Comparison of ENCODE assay signal across 8 cellular contexts in the genomic region with DNA sequence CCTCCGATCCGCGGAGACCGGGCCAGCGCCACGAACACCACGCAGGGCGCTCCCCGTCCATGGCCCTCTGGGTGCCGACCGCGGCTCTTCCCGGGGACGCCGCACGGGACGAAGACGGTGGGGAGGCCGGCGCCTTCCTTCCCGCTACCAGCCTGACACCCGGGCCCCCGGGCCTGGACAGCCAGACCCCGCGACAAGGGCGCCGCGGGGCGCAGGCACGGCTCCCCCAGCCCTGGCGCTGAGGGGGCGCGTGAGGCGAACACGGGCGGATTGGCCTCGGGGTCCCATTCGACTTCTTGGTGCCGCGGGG. TPM values are rescaled to one million over a fixed set of nuclear protein-coding genes. Genes with fewer than 3 reads are reported as not detected.
DNase-seq lines count a peak whose midpoint lies in the region; ATAC-seq lines count a peak whose summit lies in the region.

No MANE protein-coding gene starts in this region.

- H3K27me3 Mint-ChIP-seq in activated CD4-positive, alpha-beta memory T cell treated with anti-CD3 and anti-CD28 coated beads for 36 hours: no peaks in the 10 kb centered on the region

- H3K4me3 ChIP-seq in H7 (ENCODE audit: insufficient read depth, low read depth, low read length): peak overlapping the region; percentile 76
- peak overlapping the region; percentile 80 to 99 (median 91) for H3K4me3 ChIP-seq in skin epidermis

- H3K36me3 ChIP-seq in H7 (replicated peaks; ENCODE audit: control insufficient read depth, insufficient read depth, low read length): peaks cover 17% of the 10 kb centered on the region

- peaks cover 26% of the 10 kb centered on the region for H3K36me3 Mint-ChIP-seq in activated CD4-positive, alpha-beta memory T cell treated with anti-CD3 and anti-CD28 coated beads for 36 hours

- DNase-seq in H7: peak; percentile 83
- DNase-seq in activated CD4-positive, alpha-beta memory T cell treated with anti-CD3 and anti-CD28 coated beads for 36 hours: no peak
- DNase-seq in left ventricle myocardium superior: no peak
- DNase-seq in NCI-H1694 treated with DMSO at 0.1 percent for 48 hours (lab: John Stamatoyannopoulos, UW): no peak
- DNase-seq in NCI-H1092 (lab: John Stamatoyannopoulos, UW): no peak
- no peak for DNase-seq in GM19240 (ENCODE audit: insufficient read length, low spot score)
- no peak for DNase-seq in putamen (ENCODE audit: low spot score)

- peak overlapping the region; percentile 92 for H3K4me3 Mint-ChIP-seq in activated CD4-positive, alpha-beta memory T cell treated with anti-CD3 and anti-CD28 coated beads for 36 hours

- H3K27ac Mint-ChIP-seq in activated CD4-positive, alpha-beta memory T cell treated with anti-CD3 and anti-CD28 coated beads for 36 hours: no peak overlapping the region

- peak overlapping the region in 6 of 21 experiments; percentile 13 to 78 (median 38) for H3K27ac ChIP-seq in skin epidermis

- intact Hi-C loops in activated CD4-positive, alpha-beta memory T cell treated with anti-CD3 and anti-CD28 coated beads for 36 hours (cut with micrococcal nuclease): loop anchor here (10.0 kb wide), 1 partner anchor 105 kb away; no protein-coding TSS in a partner anchor
- intact Hi-C loops in left ventricle myocardium superior (cut with micrococcal nuclease): no loop called here

- H3K9me3 Mint-ChIP-seq in activated CD4-positive, alpha-beta memory T cell treated with anti-CD3 and anti-CD28 coated beads for 36 hours: no peaks in the 10 kb centered on the region

- peaks cover 16% of the 10 kb centered on the region for H3K4me1 Mint-ChIP-seq in activated CD4-positive, alpha-beta memory T cell treated with anti-CD3 and anti-CD28 coated beads for 36 hours (ENCODE audit: low read depth)

- POLR2A ChIA-PET in activated CD4-positive, alpha-beta memory T cell treated with anti-CD3 and anti-CD28 coated beads for 36 hours (lab: Charles Lee): interaction anchor here (1.1 kb wide), 1 partner anchor 54 kb away, joined by 5 read pairs; no protein-coding TSS in a partner anchor

- peak; percentile 15 for ATAC-seq in left ventricle myocardium superior

- CTCF ChIA-PET in activated CD4-positive, alpha-beta memory T cell treated with anti-CD3 and anti-CD28 coated beads for 36 hours (lab: Charles Lee): interaction anchor here (1.0 to 1.4 kb wide), 2 partner anchors 25 to 33 kb away, joined by 3 to 4 read pairs; no protein-coding TSS in a partner anchor

- peaks cover 18% of the 10 kb centered on the region for H3K27me3 ChIP-seq in H7 (ENCODE audit: control insufficient read depth, insufficient read depth, low read length)

RNA-seq across cellular contexts. Expression of gene NOC2L, which starts 0.6 kb away (rescaled TPM):
- total RNA-seq in H7 (2014; rRNA removed; shearing (Covaris generic)): 239 and 287 TPM in 2 replicates
- 100 to 1,000 TPM; 111 to 117 TPM for total RNA-seq in activated CD4-positive, alpha-beta memory T cell treated with anti-CD3 and anti-CD28 coated beads for 36 hours
- 46.8 TPM for total RNA-seq in left ventricle myocardium superior

RNA-seq across cellular contexts. Expression of gene KLHL17, which starts 0.7 kb away (rescaled TPM):
- 50.8 and 87.8 TPM in 2 replicates for total RNA-seq in H7 (2014; rRNA removed; shearing (Covaris generic))
- 10 to 100 TPM; 25.8 to 30.6 TPM for total RNA-seq in activated CD4-positive, alpha-beta memory T cell treated with anti-CD3 and anti-CD28 coated beads for 36 hours
- total RNA-seq in left ventricle myocardium superior: 6.6 TPM

RNA-seq across cellular contexts. Expression of gene PLEKHN1, which starts 6.6 kb away (rescaled TPM):
- 1.6 and 2.0 TPM in 2 replicates for total RNA-seq in H7 (2014; rRNA removed; shearing (Covaris generic))
- total RNA-seq in activated CD4-positive, alpha-beta memory T cell treated with anti-CD3 and anti-CD28 coated beads for 36 hours: 1 to 10 TPM; 5.8 to 6.0 TPM
- total RNA-seq in left ventricle myocardium superior: not detected

RNA-seq across cellular contexts. Expression of gene PERM1, which starts 22.2 kb away (rescaled TPM):
- total RNA-seq in H7 (2014; rRNA removed; shearing (Covaris generic)): not detected in 2 replicates
- not detected for total RNA-seq in activated CD4-positive, alpha-beta memory T cell treated with anti-CD3 and anti-CD28 coated beads for 36 hours
- 187 TPM for total RNA-seq in left ventricle myocardium superior

RNA-seq across cellular contexts. Expression of gene SAMD11, which starts 36.0 kb away (rescaled TPM):
- 14.8 and 17.4 TPM in 2 replicates for total RNA-seq in H7 (2014; rRNA removed; shearing (Covaris generic))
- total RNA-seq in activated CD4-positive, alpha-beta memory T cell treated with anti-CD3 and anti-CD28 coated beads for 36 hours: not detected
- 2.1 TPM for total RNA-seq in left ventricle myocardium superior
